Comparison of ENCODE assay signal across 14 cellular contexts in genomic region chr18:35810505-35810904, GRCh38.
"Had no signal": no experiment of that assay in that cellular context is flagged by ENCODE, and none has a peak within 500 bp of the region (broad histone marks: within the 10 kb centered on the region; RNA-seq: fewer than 3 reads in every experiment).

No MANE protein-coding gene starts in this region.

- H3K36me3 Mint-ChIP-seq: activated naive CD8-positive, alpha-beta T cell had no signal

- H3K27ac Mint-ChIP-seq: activated naive CD8-positive, alpha-beta T cell; nephron progenitor cell; progenitor cell of endocrine pancreas had no signal

- H3K4me3 Mint-ChIP-seq: activated naive CD8-positive, alpha-beta T cell; nephron progenitor cell had no signal

- DNase-seq: activated CD4-positive, alpha-beta T cell treated with anti-CD3 and anti-CD28 coated beads for 1 hour; activated CD4-positive, alpha-beta T cell treated with anti-CD3 and anti-CD28 coated beads, Interleukin-2, amount 50 U/mL, for 4 hours; activated gamma-delta T cell; effector CD4-positive, alpha-beta T cell; hypothalamus; islet precursor cell; nephron progenitor cell; occipital lobe; stimulated activated CD8-positive, alpha-beta memory T cell treated with anti-CD3 and anti-CD28 coated beads, Interleukin-4, amount 100 ng/mL, for 48 hours; stimulated activated naive CD4-positive, alpha-beta T cell treated with Interleukin-2 at 50 U/mL for 16 hours; uterus; WERI-Rb-1 had no signal
